ENCODE assay signal across 23 cellular contexts in the genomic region with DNA sequence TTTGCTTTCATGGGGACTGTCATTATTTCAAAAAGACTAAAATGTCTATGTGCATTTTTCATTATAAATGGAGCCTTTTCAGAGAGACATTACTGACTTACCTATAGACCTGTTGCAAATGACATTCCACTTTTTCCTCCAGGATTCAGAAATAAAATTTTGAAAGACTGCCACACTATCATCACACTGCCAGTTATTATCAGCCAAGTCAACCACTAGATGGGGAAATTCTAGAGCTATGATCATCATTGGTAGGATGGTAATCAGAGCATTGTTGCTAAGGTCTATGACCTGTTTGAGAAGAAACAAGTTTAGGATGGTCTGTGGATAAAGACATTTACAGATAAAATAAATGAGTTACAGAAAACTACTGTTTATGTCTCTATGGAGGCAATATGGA. TPM values are rescaled to one million over a fixed set of nuclear protein-coding genes. Genes with fewer than 3 reads are reported as not detected.
"Had no signal": no experiment of that assay in that cellular context is flagged by ENCODE, and none has a peak within 500 bp of the region (broad histone marks: within the 10 kb centered on the region; RNA-seq: fewer than 3 reads in every experiment).

No MANE protein-coding gene starts in this region.

- H3K9me3 ChIP-seq: gastrocnemius medialis, neutrophil, ovary, prostate gland, right atrium auricular region, thyroid gland had no signal

- H3K27me3 Mint-ChIP-seq: activated B cell treated with CpG ODN at 0.5 μM for 24 hours; activated naive CD8-positive, alpha-beta T cell treated with anti-CD3 and anti-CD28 coated beads, Interleukin-2, amount 10 ng/mL, durations not matched to agents 7 days and 5 days; dendritic cell treated with granulocyte-macrophage colony-stimulating factor and Interleukin-4, amounts not matched to agents 40 ng/mL and 50 ng/mL, for 4 days had no signal

- H3K27ac ChIP-seq: gastrocnemius medialis, neutrophil, ovary, prostate gland, right atrium auricular region, thyroid gland had no signal

- H3K4me1 ChIP-seq: gastrocnemius medialis, prostate gland, right atrium auricular region, thyroid gland had no signal

- DNase-seq: activated B cell treated with CpG ODN at 0.5 μM for 24 hours; activated CD4-positive, alpha-beta T cell treated with anti-CD3 and anti-CD28 coated beads for 4 hours; activated CD4-positive, alpha-beta T cell treated with anti-CD3 and anti-CD28 coated beads, Interleukin-2, amount 50 U/mL, for 48 hours; activated CD8-positive, alpha-beta memory T cell treated with anti-CD3 and anti-CD28 coated beads, Interleukin-2, amount 50 U/mL, for 48 hours; activated naive CD4-positive, alpha-beta T cell treated with Interleukin-2 at 50 U/mL for 16 hours; activated naive CD8-positive, alpha-beta T cell treated with anti-CD3 and anti-CD28 coated beads, Interleukin-2, amount 10 ng/mL, durations not matched to agents 7 days and 5 days; activated T-cell treated with anti-CD3 and anti-CD28 coated beads, Interleukin-2, amount 50 U/mL, for 48 hours; amygdala; effector CD4-positive, alpha-beta T cell; gastrocnemius medialis; hippocampal formation; left ventricle myocardium superior; midbrain; ovary; stimulated activated CD4-positive, alpha-beta T cell treated with anti-CD3 and anti-CD28 coated beads, Interleukin-4, amount 100 ng/mL, for 24 hours; stimulated activated naive CD8-positive, alpha-beta T cell treated with anti-CD3 and anti-CD28 coated beads, Interleukin-15, Interleukin-2, amounts not matched to agents 100 U/mL and 50 U/mL, for 24 hours; T-helper 9 cell; thyroid gland had no signal

- H3K4me1 Mint-ChIP-seq: activated B cell treated with CpG ODN at 0.5 μM for 24 hours; activated naive CD8-positive, alpha-beta T cell treated with anti-CD3 and anti-CD28 coated beads, Interleukin-2, amount 10 ng/mL, durations not matched to agents 7 days and 5 days had no signal

- H3K36me3 ChIP-seq: neutrophil, ovary, prostate gland, right atrium auricular region, thyroid gland had no signal

- H3K9me3 Mint-ChIP-seq: activated naive CD8-positive, alpha-beta T cell treated with anti-CD3 and anti-CD28 coated beads, Interleukin-2, amount 10 ng/mL, durations not matched to agents 7 days and 5 days; dendritic cell treated with granulocyte-macrophage colony-stimulating factor and Interleukin-4, amounts not matched to agents 40 ng/mL and 50 ng/mL, for 4 days; natural killer cell treated with Interleukin-12 subunit alpha and Interleukin-12 subunit beta and Interleukin-15 and Interleukin-18, amount 100 ng/mL, for 72 hours had no signal

- H3K4me3 ChIP-seq: gastrocnemius medialis, ovary, prostate gland, right atrium auricular region, thyroid gland had no signal

- H3K36me3 Mint-ChIP-seq: activated naive CD8-positive, alpha-beta T cell treated with anti-CD3 and anti-CD28 coated beads, Interleukin-2, amount 10 ng/mL, durations not matched to agents 7 days and 5 days; natural killer cell treated with Interleukin-12 subunit alpha and Interleukin-12 subunit beta and Interleukin-15 and Interleukin-18, amount 100 ng/mL, for 72 hours had no signal

- H3K27ac Mint-ChIP-seq: activated B cell treated with CpG ODN at 0.5 μM for 24 hours; activated naive CD8-positive, alpha-beta T cell treated with anti-CD3 and anti-CD28 coated beads, Interleukin-2, amount 10 ng/mL, durations not matched to agents 7 days and 5 days; dendritic cell treated with granulocyte-macrophage colony-stimulating factor and Interleukin-4, amounts not matched to agents 40 ng/mL and 50 ng/mL, for 4 days; natural killer cell treated with Interleukin-12 subunit alpha and Interleukin-12 subunit beta and Interleukin-15 and Interleukin-18, amount 100 ng/mL, for 72 hours had no signal

- H3K27me3 ChIP-seq: gastrocnemius medialis, neutrophil, ovary, right atrium auricular region, thyroid gland had no signal

- H3K4me3 Mint-ChIP-seq: activated B cell treated with CpG ODN at 0.5 μM for 24 hours; activated naive CD8-positive, alpha-beta T cell treated with anti-CD3 and anti-CD28 coated beads, Interleukin-2, amount 10 ng/mL, durations not matched to agents 7 days and 5 days; dendritic cell treated with granulocyte-macrophage colony-stimulating factor and Interleukin-4, amounts not matched to agents 40 ng/mL and 50 ng/mL, for 4 days; natural killer cell treated with Interleukin-12 subunit alpha and Interleukin-12 subunit beta and Interleukin-15 and Interleukin-18, amount 100 ng/mL, for 72 hours had no signal

RNA-seq across cellular contexts. Expression of gene SPATA18, which starts 53.5 kb away (rescaled TPM):
- total RNA-seq: natural killer cell treated with Interleukin-12 subunit alpha and Interleukin-12 subunit beta and Interleukin-15 and Interleukin-18, amount 100 ng/mL, for 72 hours had no signal
